ENCODE assay signal across 1 cellular context in the genomic region with DNA sequence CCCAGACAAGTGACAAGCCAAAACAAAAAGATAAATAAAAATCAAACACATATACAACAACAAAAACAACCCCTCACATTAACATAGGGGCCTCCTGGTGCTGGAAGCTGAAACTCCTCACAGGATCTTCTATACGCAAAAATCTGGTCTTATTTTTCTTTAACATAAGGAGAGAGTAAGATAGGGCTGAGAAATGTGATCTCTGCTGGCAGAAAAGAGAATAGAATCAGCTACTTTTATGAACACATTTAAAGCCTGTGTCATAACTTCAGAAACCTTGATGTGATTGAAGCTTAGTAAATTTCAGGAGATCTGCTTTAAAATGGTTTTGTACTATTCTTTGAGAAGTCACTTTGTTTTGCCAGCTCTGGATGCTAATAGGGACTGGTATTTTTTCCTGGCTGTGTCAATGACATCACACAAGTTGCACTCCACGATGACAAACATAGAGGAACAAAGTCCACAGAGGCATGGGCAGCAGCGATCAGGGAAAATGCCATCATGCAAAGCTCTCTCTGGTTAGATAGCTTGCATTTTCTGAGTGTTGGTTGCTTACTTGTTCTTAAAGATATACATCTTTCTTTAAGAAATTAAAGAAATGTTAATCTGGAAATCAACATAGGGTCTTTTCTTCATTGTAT.
TF ChIP-seq lines count a peak whose summit lies in the region.

No MANE protein-coding gene starts in this region.

TF ChIP-seq in liver, 16 proteins besides CTCF, POLR2A, EP300 and RAD21:
- TF ChIP-seq HNF4G (IDR thresholded peaks at IDR 0.05) (peak; percentile 92), SP1 (IDR thresholded peaks at IDR 0.05) (peak; percentile 71), RXRA (IDR thresholded peaks at IDR 0.05) (peak in 1 of 2 donors; percentile 40), HNF4A (conservative IDR thresholded peaks at IDR 0.05) (peak; percentile 94 to 95), JUND (IDR thresholded peaks at IDR 0.05) (peak; percentile 64 to 81), EGR1 (IDR thresholded peaks at IDR 0.05; ENCODE audit: low read depth in 2 of 2) (no peak), TAF1 (conservative IDR thresholded peaks at IDR 0.05) (no peak)
- TF ChIP-seq, protein P1, sequence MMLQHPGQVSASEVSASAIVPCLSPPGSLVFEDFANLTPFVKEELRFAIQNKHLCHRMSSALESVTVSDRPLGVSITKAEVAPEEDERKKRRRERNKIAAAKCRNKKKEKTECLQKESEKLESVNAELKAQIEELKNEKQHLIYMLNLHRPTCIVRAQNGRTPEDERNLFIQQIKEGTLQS (IDR thresholded peaks at IDR 0.05): peak; percentile 68
TF ChIP-seq in liver: peak in this region for 6.
